11 cellular contexts compared by ENCODE assay signal in the genomic region with DNA sequence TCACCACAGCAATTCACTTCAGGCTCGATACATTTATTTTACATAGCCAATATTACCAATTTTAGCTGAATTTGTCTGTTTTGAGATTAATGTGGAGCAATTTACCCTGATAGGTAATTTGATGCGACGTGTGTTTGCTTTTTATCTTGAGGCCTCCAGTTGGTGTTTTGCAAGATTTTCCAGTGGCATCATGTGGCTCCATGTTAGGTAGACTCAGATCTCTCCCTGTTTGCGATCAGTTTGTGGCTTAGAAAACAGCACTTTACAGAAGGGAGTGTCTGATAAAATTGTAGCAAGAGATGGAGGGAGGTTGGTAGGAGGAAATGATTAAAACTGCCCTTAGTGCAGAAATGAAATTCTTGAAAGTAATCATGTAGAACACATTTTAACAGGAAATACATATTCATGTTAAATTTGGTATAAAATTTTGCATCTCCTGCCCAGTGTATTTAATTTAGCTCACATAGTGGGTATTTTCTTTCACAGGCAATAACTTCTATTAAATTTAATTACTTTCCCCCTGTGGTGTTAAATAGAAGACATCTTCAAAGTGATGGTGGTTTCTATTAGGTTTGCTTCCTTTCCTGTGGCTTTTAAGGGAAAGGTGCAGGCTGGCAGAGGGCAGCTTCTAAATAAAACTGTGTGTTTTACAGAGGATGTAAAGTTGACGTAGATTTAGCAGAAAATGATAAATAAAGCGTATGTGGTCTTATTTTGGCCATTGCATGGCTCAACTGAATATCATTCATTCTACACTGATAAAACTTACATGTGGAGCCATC.
DNase-seq lines count a peak whose midpoint lies in the region; ATAC-seq lines count a peak whose summit lies in the region.
"Had no signal": no experiment of that assay in that cellular context is flagged by ENCODE, and none has a peak within 500 bp of the region (broad histone marks: within the 10 kb centered on the region; RNA-seq: fewer than 3 reads in every experiment).

No MANE protein-coding gene starts in this region.

- H3K4me3 Mint-ChIP-seq in natural killer cell treated with Interleukin-12 subunit alpha and Interleukin-12 subunit beta and Interleukin-15 and Interleukin-18, amount 100 ng/mL, for 72 hours, result peak overlapping the region; percentile 68

- no peaks in the 10 kb centered on the region for H3K27me3 Mint-ChIP-seq in natural killer cell treated with Interleukin-12 subunit alpha and Interleukin-12 subunit beta and Interleukin-15 and Interleukin-18, amount 100 ng/mL, for 72 hours
- H3K27me3 Mint-ChIP-seq: naive thymus-derived CD4-positive, alpha-beta T cell had no signal

- H3K36me3 Mint-ChIP-seq in natural killer cell treated with Interleukin-12 subunit alpha and Interleukin-12 subunit beta and Interleukin-15 and Interleukin-18, amount 100 ng/mL, for 72 hours, result peaks cover 11% of the 10 kb centered on the region

- no peak for DNase-seq in natural killer cell treated with Interleukin-12 subunit alpha and Interleukin-12 subunit beta and Interleukin-15 and Interleukin-18, amount 100 ng/mL, for 72 hours (ENCODE audit: low spot score)
- DNase-seq in UCSD-AML1 (lab: John Stamatoyannopoulos, UW; ENCODE audit: unreplicated experiment), result no peak
- no peak for DNase-seq in stimulated activated naive CD4-positive, alpha-beta T cell treated with Interleukin-2 at 50 U/mL for 16 hours (lab: John Stamatoyannopoulos, UW)
- no peak for DNase-seq in GM19240 (ENCODE audit: insufficient read length, low spot score)
- DNase-seq: DMS53; naive thymus-derived CD4-positive, alpha-beta T cell; spleen had no signal

- peaks cover 49% of the 10 kb centered on the region in 2 donors for H3K4me1 Mint-ChIP-seq in natural killer cell treated with Interleukin-12 subunit alpha and Interleukin-12 subunit beta and Interleukin-15 and Interleukin-18, amount 100 ng/mL, for 72 hours (ENCODE audit: low read depth in 2 of 2)

- H3K27ac Mint-ChIP-seq in natural killer cell treated with Interleukin-12 subunit alpha and Interleukin-12 subunit beta and Interleukin-15 and Interleukin-18, amount 100 ng/mL, for 72 hours, result peak overlapping the region in 1 of 2 donors; percentile 62

- H3K9me3 Mint-ChIP-seq in natural killer cell treated with Interleukin-12 subunit alpha and Interleukin-12 subunit beta and Interleukin-15 and Interleukin-18, amount 100 ng/mL, for 72 hours, result no peaks in the 10 kb centered on the region
- H3K9me3 Mint-ChIP-seq: naive thymus-derived CD4-positive, alpha-beta T cell had no signal

- ATAC-seq in GM18907 (IDR thresholded peaks at IDR 0.05; ENCODE audit: unreplicated experiment), result peak; percentile 43
- peak; percentile 36 for ATAC-seq in GM21723 (IDR thresholded peaks at IDR 0.05; ENCODE audit: unreplicated experiment)
- ATAC-seq in HG03354 (IDR thresholded peaks at IDR 0.05; ENCODE audit: poor library complexity, severe bottlenecking, unreplicated experiment), result peak; percentile 36
- peak in 1 of 2 donors; percentile 27 for ATAC-seq in natural killer cell treated with Interleukin-12 subunit alpha and Interleukin-12 subunit beta and Interleukin-15 and Interleukin-18, amount 100 ng/mL, for 72 hours
- ATAC-seq: esophagus mucosa; naive thymus-derived CD4-positive, alpha-beta T cell had no signal
